Comparison of ENCODE assay signal across 1 cellular context in the genomic region with DNA sequence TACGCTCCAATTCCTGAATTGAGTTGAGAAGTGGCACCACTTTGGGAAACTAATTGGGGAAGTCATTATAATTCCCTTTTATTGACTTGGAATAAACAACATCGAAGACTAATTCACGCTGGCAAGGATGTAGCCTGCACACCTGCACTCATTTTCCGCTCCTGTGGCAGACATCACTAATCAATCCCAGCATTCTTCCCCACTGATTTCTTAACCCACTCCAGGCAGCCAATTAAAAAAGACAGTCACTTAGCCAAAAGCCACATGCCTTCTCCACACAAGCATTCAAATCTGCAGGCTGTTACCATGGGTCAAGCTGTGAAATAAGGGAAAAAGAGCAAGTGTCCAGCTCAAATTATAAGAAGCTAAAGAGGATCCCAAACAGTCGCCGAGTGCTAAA.
TF ChIP-seq lines count a peak whose summit lies in the region.

No MANE protein-coding gene starts in this region.

TF ChIP-seq in K562, 482 proteins besides CTCF, POLR2A, EP300 and RAD21 (continued from another document):
- peak; percentile 79; the same call in 1 of the 2 replicates for TF ChIP-seq ZBTB17 (CRISPR knock-in tag; IDR thresholded peaks at IDR 0.05)
